In the genomic region with DNA sequence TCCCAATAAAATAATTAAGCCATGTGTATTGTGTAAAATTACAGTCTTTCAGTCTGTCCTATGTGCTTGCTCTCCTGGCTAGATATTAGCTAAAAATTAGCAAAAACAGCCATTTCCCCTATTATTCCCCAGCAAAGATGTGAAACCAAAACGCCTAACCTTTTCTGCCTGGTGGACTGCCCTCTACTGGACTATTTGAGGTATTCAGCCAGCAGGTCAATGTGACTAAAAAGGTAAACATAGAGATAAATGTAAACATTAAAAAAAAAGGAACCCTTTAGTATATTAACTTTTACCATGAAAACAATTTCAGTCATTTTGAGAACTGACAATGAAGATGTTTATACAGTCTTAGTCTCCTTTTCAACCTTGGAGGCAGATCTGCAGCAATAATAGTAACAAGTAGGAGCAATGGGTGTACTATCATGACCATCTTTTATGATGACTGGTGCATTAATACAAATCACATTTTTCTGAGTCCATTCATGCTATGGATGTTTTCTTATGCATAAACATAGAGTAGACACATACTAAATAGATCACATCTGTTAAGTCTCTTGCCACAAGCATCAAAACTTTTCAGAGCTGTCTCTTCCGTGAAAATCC, we compare ENCODE assay signal across 8 cellular contexts. TPM values are rescaled to one million over a fixed set of nuclear protein-coding genes. Genes with fewer than 3 reads are reported as not detected.
DNase-seq lines count a peak whose midpoint lies in the region; ATAC-seq and TF ChIP-seq lines count a peak whose summit lies in the region.

No MANE protein-coding gene starts in this region.

- H3K36me3 Mint-ChIP-seq in activated naive CD4-positive, alpha-beta T cell treated with anti-CD3 and anti-CD28 coated beads for 36 hours (ENCODE audit: low read depth) = peaks cover 35% of the 10 kb centered on the region
- H3K36me3 Mint-ChIP-seq in activated CD8-positive, alpha-beta T cell treated with anti-CD3 and anti-CD28 coated beads for 36 hours (ENCODE audit: low read depth) = peaks cover 43% of the 10 kb centered on the region

- H3K4me1 ChIP-seq in stomach = peaks cover 0 to 11% (median 4%) of the 10 kb centered on the region in 4 donors

- CTCF ChIA-PET in activated naive CD4-positive, alpha-beta T cell treated with anti-CD3 and anti-CD28 coated beads for 36 hours (lab: Charles Lee) = interaction anchor here (0.7 to 1.9 kb wide), 8 partner anchors 9 to 255 kb away, joined by 3 to 7 read pairs (median 4); no protein-coding TSS in a partner anchor
- CTCF ChIA-PET in activated CD8-positive, alpha-beta T cell treated with anti-CD3 and anti-CD28 coated beads for 36 hours (lab: Charles Lee) = interaction anchor here (0.6 to 2.5 kb wide), 7 partner anchors 10 to 288 kb away, joined by 3 to 15 read pairs (median 3); a partner anchor contains a TSS

- peaks cover 5% of the 10 kb centered on the region for H3K9me3 Mint-ChIP-seq in activated naive CD4-positive, alpha-beta T cell treated with anti-CD3 and anti-CD28 coated beads for 36 hours
- H3K9me3 Mint-ChIP-seq in activated CD8-positive, alpha-beta T cell treated with anti-CD3 and anti-CD28 coated beads for 36 hours = no peaks in the 10 kb centered on the region

- H3K4me3 ChIP-seq in stomach = no peak overlapping the region

- peaks cover 6 to 80% (median 67%) of the 10 kb centered on the region in 4 donors for H3K36me3 ChIP-seq in stomach

- ATAC-seq in GM21367 (IDR thresholded peaks at IDR 0.05; ENCODE audit: unreplicated experiment) = peak; percentile 65
- peak; percentile 62 for ATAC-seq in activated CD8-positive, alpha-beta T cell treated with anti-CD3 and anti-CD28 coated beads for 36 hours

- 45 to 55% (median 52%) methylated on average over 2 of the region's 2 CpGs for WGBS in stomach, 5 donors

- H3K27me3 ChIP-seq in stomach = no peaks in the 10 kb centered on the region

- no peak for TF ChIP-seq EP300 in stomach (IDR thresholded peaks at IDR 0.05)

- POLR2A ChIA-PET in activated CD8-positive, alpha-beta T cell treated with anti-CD3 and anti-CD28 coated beads for 36 hours (lab: Charles Lee) = no interaction called here

- H3K27ac ChIP-seq in stomach = no peak overlapping the region

- no peak overlapping the region for H3K27ac Mint-ChIP-seq in activated naive CD4-positive, alpha-beta T cell treated with anti-CD3 and anti-CD28 coated beads for 36 hours
- H3K27ac Mint-ChIP-seq in activated CD8-positive, alpha-beta T cell treated with anti-CD3 and anti-CD28 coated beads for 36 hours = no peak overlapping the region

- peaks cover 0 to 2% (median 0%) of the 10 kb centered on the region in 4 donors for H3K9me3 ChIP-seq in stomach

- no peak overlapping the region for H3K4me3 Mint-ChIP-seq in activated naive CD4-positive, alpha-beta T cell treated with anti-CD3 and anti-CD28 coated beads for 36 hours
- H3K4me3 Mint-ChIP-seq in activated CD8-positive, alpha-beta T cell treated with anti-CD3 and anti-CD28 coated beads for 36 hours = no peak overlapping the region

- TF ChIP-seq CTCF in activated CD8-positive, alpha-beta T cell treated with anti-CD3 and anti-CD28 coated beads for 36 hours (IDR thresholded peaks at IDR 0.05) = peak; percentile 73
- TF ChIP-seq CTCF in stomach (IDR thresholded peaks at IDR 0.05) = peak in 5 of 7 experiments; percentile 45 to 73 (median 60)

- H3K27me3 Mint-ChIP-seq in activated naive CD4-positive, alpha-beta T cell treated with anti-CD3 and anti-CD28 coated beads for 36 hours (ENCODE audit: low read depth) = no peaks in the 10 kb centered on the region
- no peaks in the 10 kb centered on the region for H3K27me3 Mint-ChIP-seq in activated CD8-positive, alpha-beta T cell treated with anti-CD3 and anti-CD28 coated beads for 36 hours

- intact Hi-C loops in activated naive CD4-positive, alpha-beta T cell treated with anti-CD3 and anti-CD28 coated beads for 36 hours (cut with micrococcal nuclease) = loop anchor here (1.0 to 5.0 kb wide), 2 partner anchors 197 to 734 kb away; no protein-coding TSS in a partner anchor
- intact Hi-C loops in activated CD8-positive, alpha-beta T cell treated with anti-CD3 and anti-CD28 coated beads for 36 hours (cut with micrococcal nuclease) = loop anchor here (2.0 kb wide), 1 partner anchor 196 kb away; no protein-coding TSS in a partner anchor
- intact Hi-C loops in stomach (cut with DNase I; ENCODE audit: low total_unique reads) = no loop called here

- no peak for TF ChIP-seq POLR2A in stomach (IDR thresholded peaks at IDR 0.05)

- peaks cover 5% of the 10 kb centered on the region for H3K4me1 Mint-ChIP-seq in activated naive CD4-positive, alpha-beta T cell treated with anti-CD3 and anti-CD28 coated beads for 36 hours (ENCODE audit: low read depth)
- H3K4me1 Mint-ChIP-seq in activated CD8-positive, alpha-beta T cell treated with anti-CD3 and anti-CD28 coated beads for 36 hours (ENCODE audit: low read depth) = peaks cover 13% of the 10 kb centered on the region

- DNase-seq in activated naive CD4-positive, alpha-beta T cell treated with anti-CD3 and anti-CD28 coated beads for 36 hours = peak; percentile 27
- DNase-seq in activated naive CD4-positive, alpha-beta T cell (lab: John Stamatoyannopoulos, UW) = no peak
- DNase-seq in HuH-7 (ENCODE audit: low spot score) = peak; percentile 27
- peak; percentile 39 for DNase-seq in activated CD8-positive, alpha-beta T cell treated with anti-CD3 and anti-CD28 coated beads for 36 hours
- DNase-seq in hepatic stellate cell (ENCODE audit: low spot score) = peak; percentile 22
- no peak for DNase-seq in stomach
- no peak for DNase-seq in T-helper 9 cell

RNA-seq across cellular contexts. Expression of a gene that starts 10.1 kb away (rescaled TPM):
- 10 to 100 TPM; 39.1 to 41.3 TPM for total RNA-seq in activated naive CD4-positive, alpha-beta T cell treated with anti-CD3 and anti-CD28 coated beads for 36 hours
- total RNA-seq in activated CD8-positive, alpha-beta T cell treated with anti-CD3 and anti-CD28 coated beads for 36 hours = 10 to 100 TPM; 37.2 to 37.8 TPM
- total RNA-seq in stomach = 10 to 100 TPM; 15.2 to 73.3 (median 44.5) TPM
- 10 to 100 TPM; 21.0 to 46.7 (median 30.3) TPM for polyA plus RNA-seq in stomach

RNA-seq across cellular contexts. Expression of a gene that starts 10.5 kb away (rescaled TPM):
- 10 to 100 TPM; 56.6 to 57.8 TPM for total RNA-seq in activated naive CD4-positive, alpha-beta T cell treated with anti-CD3 and anti-CD28 coated beads for 36 hours
- total RNA-seq in activated CD8-positive, alpha-beta T cell treated with anti-CD3 and anti-CD28 coated beads for 36 hours = 100 to 1,000 TPM; 102 to 107 TPM
- 10 to 100 TPM in 4 of 5 donors, 1 to 10 TPM in 1; 6.4 to 81.9 (median 19.8) TPM for total RNA-seq in stomach
- 100 to 1,000 TPM in 1 of 3 donors, 10 to 100 TPM in 2; 49.5 to 107 (median 97.6) TPM for polyA plus RNA-seq in stomach

RNA-seq across cellular contexts. Expression of a gene that starts 14.8 kb away (rescaled TPM):
- under 1 TPM; 0.57 to 0.67 TPM for total RNA-seq in activated naive CD4-positive, alpha-beta T cell treated with anti-CD3 and anti-CD28 coated beads for 36 hours
- under 1 TPM; 0.18 to 0.22 TPM for total RNA-seq in activated CD8-positive, alpha-beta T cell treated with anti-CD3 and anti-CD28 coated beads for 36 hours
- 1 to 10 TPM in 1 of 5 donors, not detected in 4; 6.1 TPM for total RNA-seq in stomach
- 1 to 10 TPM; 1.0 to 8.6 (median 1.8) TPM for polyA plus RNA-seq in stomach

Comparison
In these comparisons a context has a peak if more than half of its experiments do, and no peak if none do; other contexts are left out.
1. DNase-seq: peak in activated naive CD4-positive, alpha-beta T cell treated with anti-CD3 and anti-CD28 coated beads for 36 hours (single experiment), HuH-7 (single experiment), activated CD8-positive, alpha-beta T cell treated with anti-CD3 and anti-CD28 coated beads for 36 hours (single experiment) and hepatic stellate cell (single experiment); none in activated naive CD4-positive, alpha-beta T cell (0 of 4), stomach (single experiment) and T-helper 9 cell (single experiment).